Comparison of ENCODE assay signal across 1 cellular context in genomic region chr17:19986941-19987714, GRCh38.
TF ChIP-seq lines count a peak whose summit lies in the region.

No MANE protein-coding gene starts in this region.

TF ChIP-seq in GM12878, 131 proteins besides CTCF, POLR2A, EP300 and RAD21:
- no peak for TF ChIP-seq HDAC2 (IDR thresholded peaks at IDR 0.05)
- TF ChIP-seq BRCA1 (IDR thresholded peaks at IDR 0.05; ENCODE audit: low read depth, low read length), result no peak
- no peak for TF ChIP-seq GABPA (IDR thresholded peaks at IDR 0.05; ENCODE audit: low read depth)
- no peak for TF ChIP-seq IKZF2 (IDR thresholded peaks at IDR 0.05)
- TF ChIP-seq KLF5 (IDR thresholded peaks at IDR 0.05; ENCODE audit: partially characterized antibody), result no peak
- no peak for TF ChIP-seq MEF2B (IDR thresholded peaks at IDR 0.05; ENCODE audit: partially characterized antibody, poor library complexity, severe bottlenecking)
- no peak for TF ChIP-seq RFX5 (IDR thresholded peaks at IDR 0.05; ENCODE audit: low read depth, low read length)
- TF ChIP-seq PAX5 (IDR thresholded peaks at IDR 0.05; ENCODE audit: borderline replicate concordance, low read depth, low read length), result no peak
- TF ChIP-seq MLLT1 (IDR thresholded peaks at IDR 0.05), result no peak
- no peak for TF ChIP-seq PAX8 (IDR thresholded peaks at IDR 0.05)
- no peak for TF ChIP-seq FOXK2 (IDR thresholded peaks at IDR 0.05)
